8 cellular contexts compared by ENCODE assay signal in genomic region chrX:3919683-3920423, GRCh38.
DNase-seq lines count a peak whose midpoint lies in the region; ATAC-seq and TF ChIP-seq lines count a peak whose summit lies in the region.
"Not testable (repeated sequence)": the region's sequence is repeated elsewhere in the genome, so short reads cannot be mapped to it uniquely, and the experiment has no call there.

No MANE protein-coding gene starts in this region.

- not testable (repeated sequence) for H3K9me3 ChIP-seq in Panc1 (ENCODE audit: control insufficient read depth, insufficient read depth, low read depth, low read length); upper lobe of right lung

- H3K27me3 ChIP-seq in Panc1 (ENCODE audit: control insufficient read depth, insufficient read depth, low read length); upper lobe of right lung: not testable (repeated sequence)

- POLR2A ChIA-PET in Panc1 (lab: Charles Lee): not testable (repeated sequence)

- in situ Hi-C loops in Panc1 (cut with HindIII; ENCODE audit: low pct_unique_long_range_greater_than_20kb, low sequenced_read_pairs): not testable (repeated sequence)

- intact Hi-C loops in Panc1 (cut with micrococcal nuclease; ENCODE audit: unreplicated experiment); upper lobe of right lung (cut with DNase I): not testable (repeated sequence)

- not testable (repeated sequence) for DNase-seq in Panc1 (ENCODE audit: low read depth, low spot score); upper lobe of right lung

- TF ChIP-seq CTCF in Panc1 (IDR thresholded peaks at IDR 0.05); upper lobe of right lung (IDR thresholded peaks at IDR 0.05): not testable (repeated sequence)

- H3K27ac ChIP-seq in Panc1 (ENCODE audit: low read length); upper lobe of right lung: not testable (repeated sequence)

- H3K4me1 ChIP-seq in Panc1 (ENCODE audit: control insufficient read depth, insufficient read depth, low read length); upper lobe of right lung: not testable (repeated sequence)

- CTCF ChIA-PET in Panc1 (lab: Charles Lee): not testable (repeated sequence)

- H3K4me3 ChIP-seq in Panc1 (ENCODE audit: low read depth in 2 of 2, low read length in 2 of 2); upper lobe of right lung: not testable (repeated sequence)

- H3K36me3 ChIP-seq in Panc1 (ENCODE audit: control insufficient read depth, insufficient read depth, low read length); upper lobe of right lung: not testable (repeated sequence)

- not testable (repeated sequence) for BruUV-seq in Panc1 (replicated peaks; lab: Mats Ljungman, UMichigan)

- peak; percentile 43 for ATAC-seq in GM18867 (IDR thresholded peaks at IDR 0.05; ENCODE audit: unreplicated experiment)
- peak; percentile 59 for ATAC-seq in GM19455 (IDR thresholded peaks at IDR 0.05; ENCODE audit: unreplicated experiment)
- ATAC-seq in GM21723 (IDR thresholded peaks at IDR 0.05; ENCODE audit: unreplicated experiment): peak; percentile 57
- peak; percentile 37 for ATAC-seq in HG02870 (IDR thresholded peaks at IDR 0.05; ENCODE audit: unreplicated experiment)
- peak; percentile 28 for ATAC-seq in HG03139 (IDR thresholded peaks at IDR 0.05; ENCODE audit: unreplicated experiment)
- ATAC-seq in Panc1: peak; percentile 57; the same call in 1 of the 2 replicates
- peak; percentile 69 for ATAC-seq in esophagus mucosa
- ATAC-seq in upper lobe of right lung: peak; percentile 36
